In the genomic region with DNA sequence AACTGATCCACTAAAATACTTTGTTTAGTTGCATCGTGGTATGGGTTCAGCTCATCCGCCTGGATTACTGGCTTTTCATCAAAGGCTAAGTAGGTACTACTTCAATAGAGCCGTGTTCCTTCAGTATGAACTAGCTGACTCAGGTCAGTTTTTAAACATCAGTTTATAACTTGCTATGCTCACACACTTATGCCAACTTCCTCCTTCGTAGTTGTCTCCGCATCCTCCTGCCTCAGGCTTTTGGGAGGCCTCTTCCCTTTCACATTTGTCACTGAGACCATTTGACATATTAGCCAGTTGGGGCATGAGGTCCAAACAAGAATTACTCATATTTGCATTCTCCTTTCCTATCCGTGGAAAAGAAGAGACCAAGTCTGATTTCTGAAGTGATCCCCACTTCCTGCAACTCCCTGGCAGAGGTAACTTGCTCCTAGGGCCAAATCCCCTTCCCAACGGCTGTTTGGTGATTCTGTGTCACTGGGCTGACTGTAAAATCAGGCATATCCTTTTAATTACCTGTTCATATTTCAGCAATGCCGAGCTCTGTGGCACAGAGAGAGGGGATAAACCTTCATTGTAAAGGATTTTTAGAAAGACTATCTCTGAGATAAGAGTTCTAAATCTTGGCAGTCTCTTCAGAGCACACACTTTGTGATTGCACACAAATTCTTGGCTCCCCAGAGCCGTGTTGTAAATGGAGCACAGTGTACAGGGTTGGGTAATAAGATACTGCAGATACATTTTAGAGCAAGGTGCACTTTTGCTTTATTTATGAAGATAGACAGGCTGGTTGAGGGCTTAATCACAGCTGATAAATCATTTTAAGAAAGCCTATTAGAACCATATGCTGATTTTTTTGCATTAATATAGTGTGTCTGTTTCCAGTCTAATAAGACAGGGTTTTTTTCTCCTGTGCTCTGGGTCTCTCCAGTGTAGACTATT, we compare ENCODE assay signal across 24 cellular contexts.
DNase-seq lines count a peak whose midpoint lies in the region; ATAC-seq and TF ChIP-seq lines count a peak whose summit lies in the region.
"Had no signal": no experiment of that assay in that cellular context is flagged by ENCODE, and none has a peak within 500 bp of the region (broad histone marks: within the 10 kb centered on the region; RNA-seq: fewer than 3 reads in every experiment).

No MANE protein-coding gene starts in this region.

- H3K36me3 Mint-ChIP-seq in glutamatergic neuron (ENCODE audit: unreplicated experiment), result no peaks in the 10 kb centered on the region
- H3K36me3 Mint-ChIP-seq in activated T-helper 17 cell treated with anti-CD3 and anti-CD28 coated beads, Interleukin-2, amount 50 U/mL, for 72 hours (ENCODE audit: low read depth), result no peaks in the 10 kb centered on the region
- H3K36me3 Mint-ChIP-seq: activated CD8-positive, alpha-beta memory T cell treated with anti-CD3 and anti-CD28 coated beads, Interleukin-2, amount 10 ng/mL, durations not matched to agents 7 days and 5 days; activated naive CD8-positive, alpha-beta T cell; naive B cell; stimulated activated memory B cell treated with anti-CD40 and anti-IgM and Interleukin-4, amounts not matched to agents 10 μg/mL and 1 μg/mL and 100 μg/mL, for 72 hours; T-cell had no signal

- H3K4me1 Mint-ChIP-seq in glutamatergic neuron (ENCODE audit: low read depth, unreplicated experiment), result peaks cover 20% of the 10 kb centered on the region
- H3K4me1 Mint-ChIP-seq in activated T-helper 17 cell treated with anti-CD3 and anti-CD28 coated beads, Interleukin-2, amount 50 U/mL, for 72 hours, result no peaks in the 10 kb centered on the region
- H3K4me1 Mint-ChIP-seq: activated CD8-positive, alpha-beta memory T cell treated with anti-CD3 and anti-CD28 coated beads, Interleukin-2, amount 10 ng/mL, durations not matched to agents 7 days and 5 days had no signal

- in situ Hi-C loops in gastrocnemius medialis (cut with MboI; ENCODE audit: low sequenced_read_pairs in 4 of 4), result no loop called here

- H3K9me3 Mint-ChIP-seq in glutamatergic neuron (ENCODE audit: unreplicated experiment), result peaks cover 1% of the 10 kb centered on the region
- H3K9me3 Mint-ChIP-seq in activated T-helper 17 cell treated with anti-CD3 and anti-CD28 coated beads, Interleukin-2, amount 50 U/mL, for 72 hours, result no peaks in the 10 kb centered on the region
- H3K9me3 Mint-ChIP-seq: activated T-helper 1 cell treated with anti-CD3 and anti-CD28 coated beads, Interleukin-12 subunit alpha, Interleukin-12 subunit beta, Interleukin-2, Interleukin-4 antibody, amounts not matched to agents 30 ng/mL and 10 ng/mL and 1 ng/mL, durations not matched to agents 14 hours and 24 hours and 36 hours; naive B cell; stimulated activated memory B cell treated with anti-CD40 and anti-IgM and Interleukin-4, amounts not matched to agents 10 μg/mL and 1 μg/mL and 100 μg/mL, for 72 hours; T-cell had no signal

- no peak overlapping the region for H3K27ac ChIP-seq in left ventricle myocardium inferior (replicated peaks)
- H3K27ac ChIP-seq in gastrocnemius medialis, result peak overlapping the region in 2 of 4 donors; percentile 38 to 57
- H3K27ac ChIP-seq: C4-2B, colonic mucosa, heart right ventricle, HL-60, ovary had no signal

- no peak overlapping the region for H3K4me3 ChIP-seq in left ventricle myocardium inferior
- no peak overlapping the region for H3K4me3 ChIP-seq in gastrocnemius medialis
- H3K4me3 ChIP-seq: colonic mucosa, heart right ventricle, ovary had no signal

- DNase-seq in Right ventricle myocardium superior (no peak), left ventricle myocardium inferior (no peak), NOMO-1 treated with dmso at 0.1 percent for 144 hours (lab: John Stamatoyannopoulos, UW; ENCODE audit: unreplicated experiment) (peak; percentile 19), glutamatergic neuron (no peak), gastrocnemius medialis (peak in 1 of 2 donors; percentile 20)
- DNase-seq in activated effector memory CD4-positive, alpha-beta T cell treated with Interleukin-2 at 50 U/mL for 16 hours, result no peak
- DNase-seq: ACHN; activated CD4-positive, alpha-beta T cell treated with anti-CD3 and anti-CD28 coated beads for 4 hours; activated CD8-positive, alpha-beta memory T cell treated with anti-CD3 and anti-CD28 coated beads, Interleukin-2, amount 10 ng/mL, durations not matched to agents 7 days and 5 days; colonic mucosa; heart right ventricle; naive B cell; NCI-H1436; NCI-H345; ovary; SHP77; T-cell had no signal

- TF ChIP-seq POLR2A in gastrocnemius medialis (IDR thresholded peaks at IDR 0.05), result no peak

- peak; percentile 63 for ATAC-seq in Right ventricle myocardium superior (ENCODE audit: poor library complexity)
- ATAC-seq in gastrocnemius medialis, result peak; percentile 94 to 96
- ATAC-seq in activated T-helper 17 cell treated with anti-CD3 and anti-CD28 coated beads, Interleukin-2, amount 50 U/mL, for 72 hours (replicated peaks), result no peak
- ATAC-seq in HG03378 (IDR thresholded peaks at IDR 0.05; ENCODE audit: unreplicated experiment), result no peak
- ATAC-seq: activated CD8-positive, alpha-beta memory T cell treated with anti-CD3 and anti-CD28 coated beads, Interleukin-2, amount 10 ng/mL, durations not matched to agents 7 days and 5 days; stimulated activated memory B cell treated with anti-CD40 and anti-IgM and Interleukin-4, amounts not matched to agents 10 μg/mL and 1 μg/mL and 100 μg/mL, for 72 hours; T-cell had no signal

- H3K27me3 Mint-ChIP-seq in glutamatergic neuron (ENCODE audit: unreplicated experiment), result no peaks in the 10 kb centered on the region
- H3K27me3 Mint-ChIP-seq in activated T-helper 17 cell treated with anti-CD3 and anti-CD28 coated beads, Interleukin-2, amount 50 U/mL, for 72 hours, result peaks cover 3% of the 10 kb centered on the region
- H3K27me3 Mint-ChIP-seq: activated CD8-positive, alpha-beta memory T cell treated with anti-CD3 and anti-CD28 coated beads, Interleukin-2, amount 10 ng/mL, durations not matched to agents 7 days and 5 days; stimulated activated memory B cell treated with anti-CD40 and anti-IgM and Interleukin-4, amounts not matched to agents 10 μg/mL and 1 μg/mL and 100 μg/mL, for 72 hours had no signal

- no peaks in the 10 kb centered on the region for H3K36me3 ChIP-seq in left ventricle myocardium inferior
- H3K36me3 ChIP-seq in gastrocnemius medialis, result no peaks in the 10 kb centered on the region
- H3K36me3 ChIP-seq: colonic mucosa, heart right ventricle, ovary had no signal

- H3K27ac Mint-ChIP-seq in glutamatergic neuron (ENCODE audit: unreplicated experiment), result no peak overlapping the region
- H3K27ac Mint-ChIP-seq in activated T-helper 17 cell treated with anti-CD3 and anti-CD28 coated beads, Interleukin-2, amount 50 U/mL, for 72 hours, result no peak overlapping the region
- H3K27ac Mint-ChIP-seq: activated CD8-positive, alpha-beta memory T cell treated with anti-CD3 and anti-CD28 coated beads, Interleukin-2, amount 10 ng/mL, durations not matched to agents 7 days and 5 days; activated naive CD8-positive, alpha-beta T cell; activated T-helper 1 cell treated with anti-CD3 and anti-CD28 coated beads, Interleukin-12 subunit alpha, Interleukin-12 subunit beta, Interleukin-2, Interleukin-4 antibody, amounts not matched to agents 30 ng/mL and 10 ng/mL and 1 ng/mL, durations not matched to agents 14 hours and 24 hours and 36 hours; naive B cell; stimulated activated memory B cell treated with anti-CD40 and anti-IgM and Interleukin-4, amounts not matched to agents 10 μg/mL and 1 μg/mL and 100 μg/mL, for 72 hours; T-cell had no signal

- H3K9me3 ChIP-seq in left ventricle myocardium inferior (replicated peaks) (no peaks in the 10 kb centered on the region), gastrocnemius medialis (no peaks in the 10 kb centered on the region)
- H3K9me3 ChIP-seq: colonic mucosa, heart right ventricle, ovary had no signal

- H3K4me3 Mint-ChIP-seq in glutamatergic neuron (ENCODE audit: unreplicated experiment), result peak overlapping the region; percentile 19
- no peak overlapping the region for H3K4me3 Mint-ChIP-seq in activated T-helper 17 cell treated with anti-CD3 and anti-CD28 coated beads, Interleukin-2, amount 50 U/mL, for 72 hours
- H3K4me3 Mint-ChIP-seq: activated CD8-positive, alpha-beta memory T cell treated with anti-CD3 and anti-CD28 coated beads, Interleukin-2, amount 10 ng/mL, durations not matched to agents 7 days and 5 days; activated naive CD8-positive, alpha-beta T cell; activated T-helper 1 cell treated with anti-CD3 and anti-CD28 coated beads, Interleukin-12 subunit alpha, Interleukin-12 subunit beta, Interleukin-2, Interleukin-4 antibody, amounts not matched to agents 30 ng/mL and 10 ng/mL and 1 ng/mL, durations not matched to agents 14 hours and 24 hours and 36 hours; naive B cell; stimulated activated memory B cell treated with anti-CD40 and anti-IgM and Interleukin-4, amounts not matched to agents 10 μg/mL and 1 μg/mL and 100 μg/mL, for 72 hours; T-cell had no signal

- intact Hi-C loops in Right ventricle myocardium superior (cut with DNase I), result no loop called here
- intact Hi-C loops in left ventricle myocardium inferior (cut with micrococcal nuclease), result no loop called here
- intact Hi-C loops in gastrocnemius medialis (cut with DNase I; ENCODE audit: low total_unique reads), result loop anchor here (5.0 to 10.0 kb wide), 2 partner anchors 106 to 107 kb away; a partner anchor contains a TSS

- H3K4me1 ChIP-seq in left ventricle myocardium inferior, result peaks cover 18% of the 10 kb centered on the region
- H3K4me1 ChIP-seq in gastrocnemius medialis, result peaks cover 10 to 17% of the 10 kb centered on the region in 2 donors
- H3K4me1 ChIP-seq: colonic mucosa had no signal

- TF ChIP-seq CTCF in left ventricle myocardium inferior (IDR thresholded peaks at IDR 0.05; ENCODE audit: borderline replicate concordance), result no peak
- TF ChIP-seq CTCF in glutamatergic neuron (IDR thresholded peaks at IDR 0.05; ENCODE audit: partially characterized antibody, unreplicated experiment), result no peak
- no peak for TF ChIP-seq CTCF in gastrocnemius medialis (IDR thresholded peaks at IDR 0.05 in 4 of 5, conservative IDR thresholded peaks at IDR 0.05 in 1 of 5)

- H3K27me3 ChIP-seq in left ventricle myocardium inferior (ENCODE audit: low read depth) (no peaks in the 10 kb centered on the region), gastrocnemius medialis (no peaks in the 10 kb centered on the region)
- H3K27me3 ChIP-seq: colonic mucosa, heart right ventricle, ovary had no signal

Comparison
In these comparisons a context has a peak if more than half of its experiments do, and no peak if none do; other contexts are left out.
1. ATAC-seq: peak in Right ventricle myocardium superior (single experiment) and gastrocnemius medialis (2 of 2); none in activated T-helper 17 cell treated with anti-CD3 and anti-CD28 coated beads, Interleukin-2, amount 50 U/mL, for 72 hours (single experiment) and HG03378 (single experiment).